10 cellular contexts compared by ENCODE assay signal in genomic region chr3:186235554-186235953, GRCh38.
DNase-seq lines count a peak whose midpoint lies in the region; ATAC-seq and TF ChIP-seq lines count a peak whose summit lies in the region.
"Had no signal": no experiment of that assay in that cellular context is flagged by ENCODE, and none has a peak within 500 bp of the region (broad histone marks: within the 10 kb centered on the region; RNA-seq: fewer than 3 reads in every experiment).

No MANE protein-coding gene starts in this region.

- no peaks in the 10 kb centered on the region for H3K36me3 Mint-ChIP-seq in activated CD4-positive, alpha-beta T cell treated with anti-CD3 and anti-CD28 coated beads for 36 hours (ENCODE audit: low read depth)
- H3K36me3 Mint-ChIP-seq in natural killer cell (no peaks in the 10 kb centered on the region), Caco-2 (ENCODE audit: insufficient read depth, unreplicated experiment) (no peaks in the 10 kb centered on the region)

- no TSS peak for BruUV-seq in Caco-2 (replicated peaks; lab: Mats Ljungman, UMichigan)

- peaks cover 4% of the 10 kb centered on the region; the same call in 1 of the 2 replicates for H3K4me1 ChIP-seq in Caco-2

- no peak for TF ChIP-seq CTCF in natural killer cell (IDR thresholded peaks at IDR 0.05)
- TF ChIP-seq CTCF in Caco-2 (IDR thresholded peaks at IDR 0.05; ENCODE audit: insufficient read depth in 1 of 2, low read depth in 1 of 2, low read length in 1 of 2, severe bottlenecking in 1 of 2, unreplicated experiment in 1 of 2) = no peak

- DNase-seq in activated CD4-positive, alpha-beta T cell treated with anti-CD3 and anti-CD28 coated beads for 36 hours = peak; percentile 50
- DNase-seq in activated CD4-positive, alpha-beta T cell treated with anti-CD3 and anti-CD28 coated beads for 48 hours = no peak
- DNase-seq in natural killer cell = no peak
- no peak for DNase-seq in Caco-2
- no peak for DNase-seq in head of caudate nucleus
- DNase-seq: 8988T had no signal

- POLR2A ChIA-PET in activated CD4-positive, alpha-beta T cell treated with anti-CD3 and anti-CD28 coated beads for 36 hours (lab: Charles Lee) = no interaction called here
- POLR2A ChIA-PET in Caco-2 (lab: Charles Lee) = no interaction called here

- no peak overlapping the region for H3K4me3 Mint-ChIP-seq in activated CD4-positive, alpha-beta T cell treated with anti-CD3 and anti-CD28 coated beads for 36 hours
- H3K4me3 Mint-ChIP-seq in natural killer cell (no peak overlapping the region), Caco-2 (ENCODE audit: unreplicated experiment) (no peak overlapping the region)

- H3K27me3 Mint-ChIP-seq in activated CD4-positive, alpha-beta T cell treated with anti-CD3 and anti-CD28 coated beads for 36 hours = peaks cover 6% of the 10 kb centered on the region
- peaks cover 0 to 5% of the 10 kb centered on the region in 2 donors for H3K27me3 Mint-ChIP-seq in natural killer cell (ENCODE audit: low read depth in 2 of 2)
- no peaks in the 10 kb centered on the region for H3K27me3 Mint-ChIP-seq in Caco-2 (ENCODE audit: insufficient read depth, unreplicated experiment)

- intact Hi-C loops in activated CD4-positive, alpha-beta T cell treated with anti-CD3 and anti-CD28 coated beads for 36 hours (cut with DNase I, micrococcal nuclease) = loop anchor here in 1 of 2 experiments (5.0 kb wide), 1 partner anchor 128 kb away; the partner anchor contains the start of gene ETV5
- intact Hi-C loops in natural killer cell (cut with micrococcal nuclease) (no loop called here), Caco-2 (cut with micrococcal nuclease; ENCODE audit: unreplicated experiment) (no loop called here), head of caudate nucleus (cut with DNase I) (no loop called here)

- peaks cover 16% of the 10 kb centered on the region for H3K4me1 Mint-ChIP-seq in activated CD4-positive, alpha-beta T cell treated with anti-CD3 and anti-CD28 coated beads for 36 hours
- H3K4me1 Mint-ChIP-seq in natural killer cell (peaks cover 0 to 9% of the 10 kb centered on the region in 2 donors), Caco-2 (ENCODE audit: low read depth, unreplicated experiment) (no peaks in the 10 kb centered on the region)

- H3K27me3 ChIP-seq in Caco-2 (replicated peaks; ENCODE audit: control insufficient read depth, insufficient read depth, low read length) = no peaks in the 10 kb centered on the region

- H3K9me3 Mint-ChIP-seq in activated CD4-positive, alpha-beta T cell treated with anti-CD3 and anti-CD28 coated beads for 36 hours (ENCODE audit: low read depth) = no peaks in the 10 kb centered on the region
- H3K9me3 Mint-ChIP-seq in natural killer cell (no peaks in the 10 kb centered on the region), Caco-2 (ENCODE audit: unreplicated experiment) (no peaks in the 10 kb centered on the region)

- H3K27ac Mint-ChIP-seq in activated CD4-positive, alpha-beta T cell treated with anti-CD3 and anti-CD28 coated beads for 36 hours = peak overlapping the region; percentile 73
- peak overlapping the region in 1 of 2 donors; percentile 63 for H3K27ac Mint-ChIP-seq in natural killer cell
- H3K27ac Mint-ChIP-seq in Caco-2 (ENCODE audit: unreplicated experiment) = no peak overlapping the region

- ATAC-seq in activated CD4-positive, alpha-beta T cell treated with anti-CD3 and anti-CD28 coated beads for 36 hours = peak; percentile 93
- ATAC-seq in GM21447 (IDR thresholded peaks at IDR 0.05; ENCODE audit: unreplicated experiment) = peak; percentile 90
- peak; percentile 86 for ATAC-seq in HG03280 (IDR thresholded peaks at IDR 0.05; ENCODE audit: unreplicated experiment)
- peak in 2 of 3 donors; percentile 46 to 51 for ATAC-seq in natural killer cell
- no peak for ATAC-seq in HG02840 (IDR thresholded peaks at IDR 0.05; ENCODE audit: low FRiP score, unreplicated experiment)
- ATAC-seq: K562 had no signal

- no peaks in the 10 kb centered on the region for H3K9me3 ChIP-seq in Caco-2

- H3K4me3 ChIP-seq in Caco-2 (ENCODE audit: low read depth, low read length) = no peak overlapping the region
- H3K4me3 ChIP-seq: K562 had no signal

- H3K36me3 ChIP-seq in Caco-2 (ENCODE audit: control insufficient read depth, insufficient read depth, low read length) = no peaks in the 10 kb centered on the region

- CTCF ChIA-PET in activated CD4-positive, alpha-beta T cell treated with anti-CD3 and anti-CD28 coated beads for 36 hours (lab: Charles Lee) = interaction anchor here (0.7 to 1.1 kb wide), 4 partner anchors 19 to 306 kb away, joined by 3 to 4 read pairs (median 3); no protein-coding TSS in a partner anchor
- CTCF ChIA-PET in Caco-2 (lab: Charles Lee) = no interaction called here
